In genomic region chr12:64691227-64691792, GRCh38 we compare ENCODE assay signal across 11 cellular contexts.
DNase-seq lines count a peak whose midpoint lies in the region; TF ChIP-seq lines count a peak whose summit lies in the region.
"Had no signal": no experiment of that assay in that cellular context is flagged by ENCODE, and none has a peak within 500 bp of the region (broad histone marks: within the 10 kb centered on the region; RNA-seq: fewer than 3 reads in every experiment).

No MANE protein-coding gene starts in this region.

- intact Hi-C loops in activated naive CD4-positive, alpha-beta T cell treated with anti-CD3 and anti-CD28 coated beads for 36 hours (cut with micrococcal nuclease) = no loop called here
- intact Hi-C loops in uterus (cut with DNase I; ENCODE audit: low total_unique reads) = loop anchor here (10.0 kb wide), 1 partner anchor 87 kb away; no protein-coding TSS in a partner anchor

- CTCF ChIA-PET in activated naive CD4-positive, alpha-beta T cell treated with anti-CD3 and anti-CD28 coated beads for 36 hours (lab: Charles Lee) = interaction anchor here (0.6 to 2.1 kb wide), 4 partner anchors 14 to 142 kb away, joined by 3 to 11 read pairs (median 4); no protein-coding TSS in a partner anchor

- H3K27ac ChIP-seq in iPS-18a (ENCODE audit: low read length) (peak overlapping the region; percentile 70), subcutaneous abdominal adipose tissue (ENCODE audit: low read depth, low read length) (peak overlapping the region; percentile 33), uterus (no peak overlapping the region)
- H3K27ac ChIP-seq: parathyroid adenoma had no signal

- H3K27me3 Mint-ChIP-seq in activated naive CD4-positive, alpha-beta T cell treated with anti-CD3 and anti-CD28 coated beads for 36 hours (ENCODE audit: low read depth) = no peaks in the 10 kb centered on the region

- H3K9me3 Mint-ChIP-seq in activated naive CD4-positive, alpha-beta T cell treated with anti-CD3 and anti-CD28 coated beads for 36 hours = no peaks in the 10 kb centered on the region

- peak overlapping the region; percentile 39 for H3K9ac ChIP-seq in NT2/D1 (ENCODE audit: insufficient read length, low read depth)
- H3K9ac ChIP-seq in iPS-18a (ENCODE audit: low read length) = peak overlapping the region; percentile 21
- peak overlapping the region in 1 of 5 donors; percentile 6 for H3K9ac ChIP-seq in subcutaneous abdominal adipose tissue (ENCODE audit: low read length in 5 of 5)
- H3K9ac ChIP-seq: parathyroid adenoma had no signal

- H3K9me3 ChIP-seq in NT2/D1 (ENCODE audit: insufficient read depth, low read length) (no peaks in the 10 kb centered on the region), iPS-18a (ENCODE audit: control insufficient read depth, low read depth, low read length) (no peaks in the 10 kb centered on the region), subcutaneous abdominal adipose tissue (ENCODE audit: control insufficient read depth in 5 of 5, low read length in 5 of 5) (no peaks in the 10 kb centered on the region), uterus (no peaks in the 10 kb centered on the region)

- H3K4me1 ChIP-seq in NT2/D1 (ENCODE audit: insufficient read depth, insufficient read length) (peaks cover 16% of the 10 kb centered on the region), iPS-18a (ENCODE audit: control insufficient read depth, low read depth, low read length) (peaks cover 25% of the 10 kb centered on the region), subcutaneous abdominal adipose tissue (ENCODE audit: control insufficient read depth in 5 of 5, insufficient read depth in 5 of 5, low read length in 5 of 5) (peaks cover 10 to 34% (median 30%) of the 10 kb centered on the region in 5 donors), uterus (peaks cover 0 to 2% of the 10 kb centered on the region in 2 donors)
- H3K4me1 ChIP-seq: parathyroid adenoma had no signal

- peaks cover 42% of the 10 kb centered on the region for H3K36me3 ChIP-seq in NT2/D1 (ENCODE audit: insufficient read depth, insufficient read length, low read length)
- peaks cover 5% of the 10 kb centered on the region for H3K36me3 ChIP-seq in iPS-18a (ENCODE audit: control insufficient read depth, low read depth, low read length)
- H3K36me3 ChIP-seq in subcutaneous abdominal adipose tissue (ENCODE audit: control insufficient read depth in 5 of 5, insufficient read depth in 5 of 5, low read length in 5 of 5) = peaks cover 0 to 37% (median 18%) of the 10 kb centered on the region in 5 donors
- H3K36me3 ChIP-seq in uterus = no peaks in the 10 kb centered on the region

- no peak overlapping the region for H3K4me3 Mint-ChIP-seq in activated naive CD4-positive, alpha-beta T cell treated with anti-CD3 and anti-CD28 coated beads for 36 hours

- H3K36me3 Mint-ChIP-seq in activated naive CD4-positive, alpha-beta T cell treated with anti-CD3 and anti-CD28 coated beads for 36 hours (ENCODE audit: low read depth) = peaks cover 41% of the 10 kb centered on the region

- H3K27me3 ChIP-seq in NT2/D1 (ENCODE audit: insufficient read depth, insufficient read length) (no peaks in the 10 kb centered on the region), iPS-18a (ENCODE audit: control insufficient read depth, insufficient read depth, low read length) (no peaks in the 10 kb centered on the region), subcutaneous abdominal adipose tissue (ENCODE audit: control insufficient read depth in 5 of 5, insufficient read depth in 4 of 5, low read length in 5 of 5) (no peaks in the 10 kb centered on the region), uterus (no peaks in the 10 kb centered on the region)

- H3K4me3 ChIP-seq in NT2/D1 (ENCODE audit: insufficient read length, low read depth) (no peak overlapping the region), iPS-18a (ENCODE audit: low read length) (peak overlapping the region; percentile 39), subcutaneous abdominal adipose tissue (ENCODE audit: low read depth in 1 of 5, low read length in 5 of 5) (no peak overlapping the region), uterus (no peak overlapping the region)

- TF ChIP-seq CTCF in uterus (IDR thresholded peaks at IDR 0.05) = no peak

- H3K4me1 Mint-ChIP-seq in activated naive CD4-positive, alpha-beta T cell treated with anti-CD3 and anti-CD28 coated beads for 36 hours (ENCODE audit: low read depth) = peaks cover 72% of the 10 kb centered on the region

- no peak for DNase-seq in activated naive CD4-positive, alpha-beta T cell treated with anti-CD3 and anti-CD28 coated beads for 36 hours
- no peak for DNase-seq in activated naive CD4-positive, alpha-beta T cell treated with anti-CD3 and anti-CD28 coated beads, Interleukin-2, amount 50 U/mL, for 16 hours
- DNase-seq in NT2/D1 (ENCODE audit: low read depth, low spot score) (no peak), uterus (no peak), CD1c-positive myeloid dendritic cell (ENCODE audit: extremely low spot score) (no peak), SKM-1 treated with dmso at 0.1 percent for 144 hours (lab: John Stamatoyannopoulos, UW; ENCODE audit: unreplicated experiment) (no peak)
- DNase-seq: AML-193, T1000 had no signal

- H3K27ac Mint-ChIP-seq in activated naive CD4-positive, alpha-beta T cell treated with anti-CD3 and anti-CD28 coated beads for 36 hours = peak overlapping the region; percentile 15

- no peak for TF ChIP-seq POLR2A in uterus (IDR thresholded peaks at IDR 0.05)

Comparison
In these comparisons a context has a peak if more than half of its experiments do, and no peak if none do; other contexts are left out.
1. H3K27ac ChIP-seq: peak in iPS-18a (single experiment) and subcutaneous abdominal adipose tissue (single experiment); none in uterus (0 of 2).